Comparison of ENCODE assay signal across 2 cellular contexts in genomic region chrX:127313638-127314037, GRCh38.
TF ChIP-seq lines count a peak whose summit lies in the region.

No MANE protein-coding gene starts in this region.

TF ChIP-seq in A549, 52 proteins besides CTCF, POLR2A, EP300 and RAD21 (continued from another document):
- no peak for TF ChIP-seq USF2 (IDR thresholded peaks at IDR 0.05)
- TF ChIP-seq MAZ (IDR thresholded peaks at IDR 0.05; ENCODE audit: borderline replicate concordance, low read depth, low read length): no peak
- TF ChIP-seq MAFK (IDR thresholded peaks at IDR 0.05; ENCODE audit: partially characterized antibody): peak; percentile 92
TF ChIP-seq in A549: peak in this region for 1.

TF ChIP-seq in K562, 482 proteins besides CTCF, POLR2A, EP300 and RAD21 (continued from another document):
- TF ChIP-seq E2F1 (CRISPR knock-in tag; IDR thresholded peaks at IDR 0.05): no peak
- TF ChIP-seq C11orf30 (IDR thresholded peaks at IDR 0.05; ENCODE audit: low read depth): peak; percentile 39; the same call in 1 of the 2 replicates
- TF ChIP-seq ZNF316 (IDR thresholded peaks at IDR 0.05): peak; percentile 70
- peak; percentile 92 for TF ChIP-seq MAFK (IDR thresholded peaks at IDR 0.05; ENCODE audit: low read length)
- TF ChIP-seq SMARCA5 (IDR thresholded peaks at IDR 0.05): no peak
- peak; percentile 91 for TF ChIP-seq MAFF (IDR thresholded peaks at IDR 0.05; ENCODE audit: low read length)
